In genomic region chr14:100138955-100139354, GRCh38 we compare ENCODE assay signal across 12 cellular contexts. TPM values are rescaled to one million over a fixed set of nuclear protein-coding genes. Genes with fewer than 3 reads are reported as not detected.
"Had no signal": no experiment of that assay in that cellular context is flagged by ENCODE, and none has a peak within 500 bp of the region (broad histone marks: within the 10 kb centered on the region; RNA-seq: fewer than 3 reads in every experiment).

No MANE protein-coding gene starts in this region.

- ATAC-seq: foreskin keratinocyte, heart left ventricle had no signal

- H3K27me3 Mint-ChIP-seq: activated B cell treated with CpG ODN at 0.5 μM for 24 hours had no signal

- H3K36me3 ChIP-seq: cardiac muscle cell, pancreas had no signal

- H3K4me3 Mint-ChIP-seq: activated B cell treated with CpG ODN at 0.5 μM for 24 hours; activated T-helper 1 cell treated with anti-CD3 and anti-CD28 coated beads, Interleukin-12 subunit alpha, Interleukin-12 subunit beta, Interleukin-2, Interleukin-4 antibody, amounts not matched to agents 30 ng/mL and 10 ng/mL and 1 ng/mL, durations not matched to agents 14 hours and 24 hours and 36 hours; T-helper 1 cell treated with Interleukin-12 subunit alpha and Interleukin-12 subunit beta and Interleukin-4 antibody, amounts not matched to agents 30 μg/mL and 1 μg/mL, for 36 hours had no signal

- H3K4me1 ChIP-seq: foreskin keratinocyte had no signal

- DNase-seq: activated B cell treated with CpG ODN at 0.5 μM for 24 hours; activated CD4-positive, alpha-beta T cell treated with anti-CD3 and anti-CD28 coated beads, Interleukin-2, amount 50 U/mL, for 4 hours; foreskin keratinocyte; heart left ventricle; SK-N-SH; stimulated activated CD4-positive, alpha-beta T cell treated with anti-CD3 and anti-CD28 coated beads, Interleukin-4, amount 100 ng/mL, for 24 hours; tibial artery had no signal

- H3K27me3 ChIP-seq: cardiac muscle cell, foreskin keratinocyte, heart left ventricle, pancreas, tibial artery had no signal

- H3K9me3 ChIP-seq: heart left ventricle, pancreas, SK-N-SH, tibial artery had no signal

- H3K9me3 Mint-ChIP-seq: activated B cell treated with CpG ODN at 0.5 μM for 24 hours; activated T-helper 1 cell treated with anti-CD3 and anti-CD28 coated beads, Interleukin-12 subunit alpha, Interleukin-12 subunit beta, Interleukin-2, Interleukin-4 antibody, amounts not matched to agents 30 ng/mL and 10 ng/mL and 1 ng/mL, durations not matched to agents 14 hours and 24 hours and 36 hours; T-helper 1 cell treated with Interleukin-12 subunit alpha and Interleukin-12 subunit beta and Interleukin-4 antibody, amounts not matched to agents 30 μg/mL and 1 μg/mL, for 36 hours had no signal

- H3K27ac ChIP-seq: cardiac muscle cell, foreskin keratinocyte, heart left ventricle, pancreas, tibial artery had no signal

- H3K4me3 ChIP-seq: cardiac muscle cell, heart left ventricle, pancreas, tibial artery had no signal

RNA-seq across cellular contexts. Expression of gene DEGS2, which starts 20.5 kb away (rescaled TPM):
- total RNA-seq: endothelial cell of umbilical vein had no signal
